Comparison of ENCODE assay signal across 24 cellular contexts in genomic region chr5:180155331-180155881, GRCh38. TPM values are rescaled to one million over a fixed set of nuclear protein-coding genes. Genes with fewer than 3 reads are reported as not detected.
A peak's percentile ranks its signal among the peaks of the same experiment; 100 is the strongest.
DNase-seq lines count a peak whose midpoint lies in the region; ATAC-seq and TF ChIP-seq lines count a peak whose summit lies in the region.
"Had no signal": no experiment of that assay in that cellular context is flagged by ENCODE, and none has a peak within 500 bp of the region (broad histone marks: within the 10 kb centered on the region; RNA-seq: fewer than 3 reads in every experiment).

No MANE protein-coding gene starts in this region.

- no peaks in the 10 kb centered on the region for H3K4me1 Mint-ChIP-seq in activated CD4-positive, alpha-beta memory T cell treated with anti-CD3 and anti-CD28 coated beads, Interleukin-2, amount 10 ng/mL, durations not matched to agents 7 days and 5 days
- no peaks in the 10 kb centered on the region for H3K4me1 Mint-ChIP-seq in activated CD4-positive, alpha-beta memory T cell treated with anti-CD3 and anti-CD28 coated beads for 36 hours (ENCODE audit: low read depth)
- peaks cover 11% of the 10 kb centered on the region for H3K4me1 Mint-ChIP-seq in brain
- H3K4me1 Mint-ChIP-seq: activated CD4-positive, alpha-beta T cell treated with anti-CD3 and anti-CD28 coated beads, Interleukin-2, amount 10 ng/mL, durations not matched to agents 24 days and 14 days; activated naive CD8-positive, alpha-beta T cell treated with anti-CD3 and anti-CD28 coated beads for 36 hours; stimulated activated naive CD8-positive, alpha-beta T cell treated with anti-CD3 and anti-CD28 coated beads, Interleukin-15, amount 100 ng/mL, for 72 hours; T-cell had no signal

- peaks cover 2% of the 10 kb centered on the region for H3K9me3 ChIP-seq in right cardiac atrium (ENCODE audit: control insufficient read depth, low read length)
- no peaks in the 10 kb centered on the region for H3K9me3 ChIP-seq in sigmoid colon
- H3K9me3 ChIP-seq in upper lobe of right lung = no peaks in the 10 kb centered on the region

- H3K4me3 ChIP-seq in right cardiac atrium (ENCODE audit: low read length) (no peak overlapping the region), sigmoid colon (no peak overlapping the region), upper lobe of right lung (no peak overlapping the region)

- intact Hi-C loops in activated CD4-positive, alpha-beta memory T cell treated with anti-CD3 and anti-CD28 coated beads for 36 hours (cut with micrococcal nuclease) = no loop called here
- intact Hi-C loops in right cardiac atrium (cut with DNase I) (no loop called here), sigmoid colon (cut with DNase I) (no loop called here), upper lobe of right lung (cut with DNase I) (no loop called here)

- no peaks in the 10 kb centered on the region for H3K36me3 Mint-ChIP-seq in activated CD4-positive, alpha-beta memory T cell treated with anti-CD3 and anti-CD28 coated beads, Interleukin-2, amount 10 ng/mL, durations not matched to agents 7 days and 5 days (ENCODE audit: low read depth)
- no peaks in the 10 kb centered on the region for H3K36me3 Mint-ChIP-seq in activated CD4-positive, alpha-beta memory T cell treated with anti-CD3 and anti-CD28 coated beads for 36 hours
- peaks cover 20% of the 10 kb centered on the region for H3K36me3 Mint-ChIP-seq in brain
- H3K36me3 Mint-ChIP-seq: activated naive CD8-positive, alpha-beta T cell treated with anti-CD3 and anti-CD28 coated beads for 36 hours; T-cell had no signal

- peak; percentile 31 to 54 for ATAC-seq in right cardiac atrium
- no peak for ATAC-seq in upper lobe of right lung
- no peak for ATAC-seq in HG03342 (IDR thresholded peaks at IDR 0.05; ENCODE audit: unreplicated experiment)
- ATAC-seq: activated T-cell treated with anti-CD3 and anti-CD28 coated beads, Interleukin-2, amount 50 U/mL, for 4 hours; left colon; stimulated activated naive CD8-positive, alpha-beta T cell treated with anti-CD3 and anti-CD28 coated beads, Interleukin-15, amount 100 ng/mL, for 72 hours; T-cell had no signal

- no peak overlapping the region for H3K27ac ChIP-seq in right cardiac atrium (ENCODE audit: low read length)
- no peak overlapping the region for H3K27ac ChIP-seq in sigmoid colon
- H3K27ac ChIP-seq in upper lobe of right lung = no peak overlapping the region
- H3K27ac ChIP-seq: 22Rv1, KMS-11 had no signal

- POLR2A ChIA-PET in activated CD4-positive, alpha-beta memory T cell treated with anti-CD3 and anti-CD28 coated beads, Interleukin-2, amount 10 ng/mL, durations not matched to agents 7 days and 5 days (lab: Charles Lee) = no interaction called here
- POLR2A ChIA-PET in activated CD4-positive, alpha-beta memory T cell treated with anti-CD3 and anti-CD28 coated beads for 36 hours (lab: Charles Lee) = no interaction called here

- peak; percentile 9 for DNase-seq in activated CD4-positive, alpha-beta memory T cell treated with anti-CD3 and anti-CD28 coated beads, Interleukin-2, amount 10 ng/mL, durations not matched to agents 7 days and 5 days
- no peak for DNase-seq in activated CD4-positive, alpha-beta memory T cell treated with anti-CD3 and anti-CD28 coated beads for 36 hours
- DNase-seq in right cardiac atrium = peak in 1 of 3 donors; percentile 33
- peak; percentile 40 for DNase-seq in sigmoid colon
- no peak for DNase-seq in upper lobe of right lung
- no peak for DNase-seq in NCI-H2227 treated with DMSO at 0.1 percent for 48 hours (lab: John Stamatoyannopoulos, UW)
- DNase-seq: activated CD4-positive, alpha-beta T cell treated with anti-CD3 and anti-CD28 coated beads, Interleukin-2, amount 10 ng/mL, durations not matched to agents 24 days and 14 days; activated naive CD8-positive, alpha-beta T cell treated with anti-CD3 and anti-CD28 coated beads for 36 hours; activated T-cell treated with anti-CD3 and anti-CD28 coated beads, Interleukin-2, amount 50 U/mL, for 4 hours; EL; left colon; NCI-H1092; NCI-H2081 treated with DMSO at 0.1 percent for 48 hours; NCI-H526 treated with DMSO at 0.1 percent for 48 hours; SHP77; stimulated activated naive CD8-positive, alpha-beta T cell treated with anti-CD3 and anti-CD28 coated beads, Interleukin-15, amount 100 ng/mL, for 72 hours had no signal

- H3K27me3 Mint-ChIP-seq in activated CD4-positive, alpha-beta memory T cell treated with anti-CD3 and anti-CD28 coated beads, Interleukin-2, amount 10 ng/mL, durations not matched to agents 7 days and 5 days = no peaks in the 10 kb centered on the region
- H3K27me3 Mint-ChIP-seq in activated CD4-positive, alpha-beta memory T cell treated with anti-CD3 and anti-CD28 coated beads for 36 hours = peaks cover 7% of the 10 kb centered on the region
- no peaks in the 10 kb centered on the region for H3K27me3 Mint-ChIP-seq in brain
- H3K27me3 Mint-ChIP-seq: activated CD4-positive, alpha-beta T cell treated with anti-CD3 and anti-CD28 coated beads, Interleukin-2, amount 10 ng/mL, durations not matched to agents 24 days and 14 days had no signal

- WGBS in right cardiac atrium = 40% methylated on average over 16 of the region's 16 CpGs
- WGBS in sigmoid colon, 2 donors = 83 to 84% methylated on average over 16 of the region's 16 CpGs

- no peaks in the 10 kb centered on the region for H3K36me3 ChIP-seq in sigmoid colon
- H3K36me3 ChIP-seq in upper lobe of right lung = no peaks in the 10 kb centered on the region

- CTCF ChIA-PET in activated CD4-positive, alpha-beta memory T cell treated with anti-CD3 and anti-CD28 coated beads, Interleukin-2, amount 10 ng/mL, durations not matched to agents 7 days and 5 days (lab: Charles Lee) = no interaction called here
- CTCF ChIA-PET in activated CD4-positive, alpha-beta memory T cell treated with anti-CD3 and anti-CD28 coated beads for 36 hours (lab: Charles Lee) = no interaction called here

- TF ChIP-seq POLR2A in sigmoid colon (IDR thresholded peaks at IDR 0.05) = no peak

- H3K4me3 Mint-ChIP-seq in activated CD4-positive, alpha-beta memory T cell treated with anti-CD3 and anti-CD28 coated beads, Interleukin-2, amount 10 ng/mL, durations not matched to agents 7 days and 5 days = no peak overlapping the region
- no peak overlapping the region for H3K4me3 Mint-ChIP-seq in activated CD4-positive, alpha-beta memory T cell treated with anti-CD3 and anti-CD28 coated beads for 36 hours
- no peak overlapping the region for H3K4me3 Mint-ChIP-seq in brain
- H3K4me3 Mint-ChIP-seq: activated CD4-positive, alpha-beta T cell treated with anti-CD3 and anti-CD28 coated beads, Interleukin-2, amount 10 ng/mL, durations not matched to agents 24 days and 14 days; activated naive CD8-positive, alpha-beta T cell treated with anti-CD3 and anti-CD28 coated beads for 36 hours; activated T-cell treated with anti-CD3 and anti-CD28 coated beads, Interleukin-2, amount 50 U/mL, for 4 hours; stimulated activated naive CD8-positive, alpha-beta T cell treated with anti-CD3 and anti-CD28 coated beads, Interleukin-15, amount 100 ng/mL, for 72 hours; T-cell had no signal

- TF ChIP-seq CTCF in brain (conservative IDR thresholded peaks at IDR 0.05) (no peak), sigmoid colon (IDR thresholded peaks at IDR 0.05) (no peak), upper lobe of right lung (IDR thresholded peaks at IDR 0.05) (no peak)

- no peaks in the 10 kb centered on the region for H3K27me3 ChIP-seq in right cardiac atrium (ENCODE audit: control insufficient read depth, insufficient read depth)
- no peaks in the 10 kb centered on the region for H3K27me3 ChIP-seq in sigmoid colon
- H3K27me3 ChIP-seq in upper lobe of right lung = no peaks in the 10 kb centered on the region

- H3K4me1 ChIP-seq in right cardiac atrium (ENCODE audit: control insufficient read depth, insufficient read depth, low read length) = no peaks in the 10 kb centered on the region
- H3K4me1 ChIP-seq in sigmoid colon = no peaks in the 10 kb centered on the region
- no peaks in the 10 kb centered on the region for H3K4me1 ChIP-seq in upper lobe of right lung

- no peak overlapping the region for H3K27ac Mint-ChIP-seq in activated CD4-positive, alpha-beta memory T cell treated with anti-CD3 and anti-CD28 coated beads, Interleukin-2, amount 10 ng/mL, durations not matched to agents 7 days and 5 days
- no peak overlapping the region for H3K27ac Mint-ChIP-seq in activated CD4-positive, alpha-beta memory T cell treated with anti-CD3 and anti-CD28 coated beads for 36 hours
- H3K27ac Mint-ChIP-seq in brain = peak overlapping the region in 4 of 5 experiments; percentile 37 to 88 (median 60)
- H3K27ac Mint-ChIP-seq: activated CD4-positive, alpha-beta T cell treated with anti-CD3 and anti-CD28 coated beads, Interleukin-2, amount 10 ng/mL, durations not matched to agents 24 days and 14 days; stimulated activated naive CD8-positive, alpha-beta T cell treated with anti-CD3 and anti-CD28 coated beads, Interleukin-15, amount 100 ng/mL, for 72 hours; T-cell had no signal

- no peak for TF ChIP-seq EP300 in sigmoid colon (IDR thresholded peaks at IDR 0.05)

- no peaks in the 10 kb centered on the region for H3K9me3 Mint-ChIP-seq in activated CD4-positive, alpha-beta memory T cell treated with anti-CD3 and anti-CD28 coated beads, Interleukin-2, amount 10 ng/mL, durations not matched to agents 7 days and 5 days
- H3K9me3 Mint-ChIP-seq in activated CD4-positive, alpha-beta memory T cell treated with anti-CD3 and anti-CD28 coated beads for 36 hours = peaks cover under 1% of the 10 kb centered on the region
- peaks cover 6 to 32% (median 22%) of the 10 kb centered on the region in 5 experiments for H3K9me3 Mint-ChIP-seq in brain
- H3K9me3 Mint-ChIP-seq: activated T-cell treated with anti-CD3 and anti-CD28 coated beads, Interleukin-2, amount 50 U/mL, for 4 hours had no signal

RNA-seq across cellular contexts. Expression of gene RASGEF1C, which starts 53.6 kb away (rescaled TPM):
- not detected for total RNA-seq in activated CD4-positive, alpha-beta memory T cell treated with anti-CD3 and anti-CD28 coated beads, Interleukin-2, amount 10 ng/mL, durations not matched to agents 7 days and 5 days
- total RNA-seq in activated CD4-positive, alpha-beta memory T cell treated with anti-CD3 and anti-CD28 coated beads for 36 hours = not detected
- polyA plus RNA-seq in brain (ENCODE audit: insufficient read depth, low read depth, low replicate concordance) = 3.4 TPM
- total RNA-seq in right cardiac atrium = under 1 TPM; 0.39 to 0.82 (median 0.57) TPM
- 0.50 TPM for polyA plus RNA-seq in right cardiac atrium
- 1 to 10 TPM in 3 of 4 donors, under 1 TPM in 1; 0.66 to 4.2 (median 1.5) TPM for total RNA-seq in sigmoid colon
- polyA plus RNA-seq in sigmoid colon = under 1 TPM in 1 of 3 donors, not detected in 2; 0.35 TPM
- not detected for total RNA-seq in upper lobe of right lung
- total RNA-seq: activated CD4-positive, alpha-beta T cell treated with anti-CD3 and anti-CD28 coated beads, Interleukin-2, amount 10 ng/mL, durations not matched to agents 24 days and 14 days; activated naive CD8-positive, alpha-beta T cell treated with anti-CD3 and anti-CD28 coated beads for 36 hours; activated T-cell treated with anti-CD3 and anti-CD28 coated beads, Interleukin-2, amount 50 U/mL, for 4 hours; dermis microvascular lymphatic vessel endothelial cell; epithelial cell of proximal tubule; T-cell; ureter had no signal

Comparison
In these comparisons a context has a peak if more than half of its experiments do, and no peak if none do; other contexts are left out.
1. DNase-seq: peak in activated CD4-positive, alpha-beta memory T cell treated with anti-CD3 and anti-CD28 coated beads, Interleukin-2, amount 10 ng/mL, durations not matched to agents 7 days and 5 days (single experiment) and sigmoid colon (single experiment); none in activated CD4-positive, alpha-beta memory T cell treated with anti-CD3 and anti-CD28 coated beads for 36 hours (single experiment), upper lobe of right lung (single experiment) and NCI-H2227 treated with DMSO at 0.1 percent for 48 hours (single experiment).
2. H3K27ac Mint-ChIP-seq: peak in brain (4 of 5); none in activated CD4-positive, alpha-beta memory T cell treated with anti-CD3 and anti-CD28 coated beads, Interleukin-2, amount 10 ng/mL, durations not matched to agents 7 days and 5 days (single experiment) and activated CD4-positive, alpha-beta memory T cell treated with anti-CD3 and anti-CD28 coated beads for 36 hours (single experiment).
3. ATAC-seq: peak in right cardiac atrium (2 of 2); none in upper lobe of right lung (single experiment) and HG03342 (single experiment).